ENCODE assay signal across 6 cellular contexts in genomic region chr12:56115329-56115728, GRCh38. TPM values are rescaled to one million over a fixed set of nuclear protein-coding genes. Genes with fewer than 3 reads are reported as not detected.
DNase-seq lines count a peak whose midpoint lies in the region; ATAC-seq, FAIRE-seq and TF ChIP-seq lines count a peak whose summit lies in the region.

No MANE protein-coding gene starts in this region.

- CTCF ChIA-PET in GM12878 (lab: Yijun Ruan, JAX): interaction anchor here (0.7 to 2.9 kb wide), 2 partner anchors 11 to 338 kb away, joined by 3 to 25 read pairs; partner anchors contain the start of gene PA2G4

- FAIRE-seq in GM12878 (lab: Jason Lieb, UNC): no peak

- RAD21 ChIA-PET in GM12878 (lab: Charles Lee; ENCODE audit: unreplicated experiment): interaction anchor here (1.0 to 1.5 kb wide), 3 partner anchors 10 to 118 kb away, joined by 3 to 4 read pairs (median 4); partner anchors contain the start of genes SMARCC2 and SUOX

- DNase-seq in HT-29 (ENCODE audit: low spot score): peak; percentile 13
- DNase-seq in GM12878 (ENCODE audit: low read depth, low spot score): no peak
- no peak for DNase-seq in HK-2 (ENCODE audit: unreplicated experiment)

- no peak for TF ChIP-seq CTCF in GM12878 (IDR thresholded peaks at IDR 0.05 in 2 of 3, conservative IDR thresholded peaks at IDR 0.05 in 1 of 3; ENCODE audit: control insufficient read depth in 2 of 3, extremely low read depth in 1 of 3, insufficient read depth in 1 of 3, low read depth in 3 of 3, low read length in 3 of 3)
- TF ChIP-seq CTCF in nephron (IDR thresholded peaks at IDR 0.05; ENCODE audit: unreplicated experiment in 3 of 3): no peak

- BruUV-seq in GM12878 (replicated peaks; lab: Mats Ljungman, UMichigan): no TSS peak

- H3K9ac ChIP-seq in GM12878 (ENCODE audit: control insufficient read depth, insufficient read depth, low read length): peak overlapping the region; percentile 75

- peak overlapping the region; percentile 95 to 98 (median 97) for H3K27ac Mint-ChIP-seq in nephron

- H3K27me3 Mint-ChIP-seq in nephron (ENCODE audit: low read depth): no peaks in the 10 kb centered on the region

- ATAC-seq in GM12878 (no peak), GM18505 (IDR thresholded peaks at IDR 0.05; ENCODE audit: unreplicated experiment) (no peak), GM19452 (IDR thresholded peaks at IDR 0.05; ENCODE audit: unreplicated experiment) (no peak)

- peaks cover 28% of the 10 kb centered on the region for H3K79me2 ChIP-seq in GM12878 (ENCODE audit: control insufficient read depth, insufficient read depth, low read length)

- TF ChIP-seq RAD21 in GM12878 (IDR thresholded peaks at IDR 0.05; ENCODE audit: insufficient read depth, low read depth, low read length): no peak

- H3K9me3 ChIP-seq in GM12878 (replicated peaks; ENCODE audit: control insufficient read depth, insufficient read depth, low read length): no peaks in the 10 kb centered on the region

- H3K9me3 Mint-ChIP-seq in nephron: no peaks in the 10 kb centered on the region

- peak overlapping the region; percentile 79 for H3K27ac ChIP-seq in GM12878 (ENCODE audit: control insufficient read depth, insufficient read depth)

- POLR2A ChIA-PET in GM12878 (lab: Charles Lee): interaction anchor here (0.5 to 5.5 kb wide), 5 partner anchors 9 to 323 kb away, joined by 3 to 95 read pairs (median 4); partner anchors contain the start of genes PA2G4, RAB5B and RNF41

- TF ChIP-seq EP300 in GM12878 (IDR thresholded peaks at IDR 0.05; ENCODE audit: borderline replicate concordance in 1 of 2, control insufficient read depth in 1 of 2, low read depth in 2 of 2, low read length in 2 of 2): no peak

- peaks cover 21% of the 10 kb centered on the region for H3K4me1 Mint-ChIP-seq in nephron

- H4K20me1 ChIP-seq in GM12878 (ENCODE audit: control insufficient read depth, insufficient read depth): no peaks in the 10 kb centered on the region

- in situ Hi-C loops in GM12878 (cut with MboI): no loop called here

- H3K27me3 ChIP-seq in GM12878 (replicated peaks in 1 of 2; ENCODE audit: control insufficient read depth in 2 of 2, insufficient read depth in 2 of 2, low read length in 1 of 2): no peaks in the 10 kb centered on the region

- peaks cover 50% of the 10 kb centered on the region for H3K36me3 Mint-ChIP-seq in nephron (ENCODE audit: low read depth)

- SMC1A ChIA-PET in GM12878 (lab: Charles Lee; ENCODE audit: uncharacterized antibody, unreplicated experiment): interaction anchor here (0.7 to 1.2 kb wide), 5 partner anchors 8 to 233 kb away, joined by 3 to 7 read pairs (median 3); partner anchors contain the start of gene PA2G4

- peak overlapping the region; percentile 36 for H3K4me2 ChIP-seq in GM12878 (ENCODE audit: control insufficient read depth, insufficient read depth)

- TF ChIP-seq POLR2A in GM12878 (IDR thresholded peaks at IDR 0.05; ENCODE audit: low read depth, low read length) (no peak), GM18505 (IDR thresholded peaks at IDR 0.05; ENCODE audit: borderline replicate concordance, extremely low read depth, insufficient read depth, insufficient read length) (no peak)

- 38% methylated on average over 10 of the region's 10 CpGs for WGBS in GM12878 (ENCODE audit: insufficient coverage, insufficient replicate concordance, low lambda C conversion rate, missing lambda C conversion rate)

- H3K4me3 ChIP-seq in GM12878: peak overlapping the region; percentile 90; the same call in 1 of the 2 replicates

- peak overlapping the region; percentile 88 to 100 (median 95) for H3K4me3 Mint-ChIP-seq in nephron

- intact Hi-C loops in GM12878 (cut with micrococcal nuclease; ENCODE audit: unreplicated experiment): loop anchor here (5.0 kb wide), 7 partner anchors 37 to 572 kb away; partner anchors contain the start of genes CNPY2, DNAJC14, MYL6B and PTGES3

- peaks cover 15% of the 10 kb centered on the region for H3K4me1 ChIP-seq in GM12878 (ENCODE audit: control insufficient read depth, insufficient read depth, low read length)

- H2AFZ ChIP-seq in GM12878 (ENCODE audit: control insufficient read depth, low read depth, low read length): peak overlapping the region; percentile 99

- peaks cover 10 to 12% of the 10 kb centered on the region in 2 experiments for H3K36me3 ChIP-seq in GM12878 (ENCODE audit: control insufficient read depth in 2 of 2, insufficient read depth in 2 of 2, low read length in 1 of 2)

RNA-seq across cellular contexts. Expression of gene RPL41, which starts 1.1 kb away (rescaled TPM):
- 3,623 and 3,873 TPM in 2 replicates for total RNA-seq in HT-29 (2014; rRNA removed; shearing (Covaris generic))
- 334 and 462 TPM in 2 replicates for total RNA-seq in GM12878 (2013; cell fraction: nucleolus; rRNA removed)
- total RNA-seq in GM12878 (2014; rRNA removed) (6,008 and 6,605 TPM in 2 replicates), GM12878 (2014; rRNA removed; fragmentation: Illumina TruSeq; extraction: Trizol) (7,047 and 7,337 TPM in 2 replicates), GM12878 (2021) (5,267 and 5,474 TPM in 2 replicates)
- 10,100 TPM for polyA plus RNA-seq in GM12878 (2011; ENCODE audit: low read depth)
- polyA plus RNA-seq in GM12878 (2011; rRNA removed) (14,787 and 15,000 TPM in 2 replicates), GM12878 (2014; fragmentation: Illumina TruSeq; extraction: Trizol) (9,589 and 10,255 TPM in 2 replicates), GM12878 (2014; fragmentation: Nextera tagmentation; extraction: Ambion mirVana) (over 10,000 TPM; 18,805 to 19,112 TPM), GM12878 (2014; rRNA removed) (7,850 and 8,961 TPM in 2 replicates), GM12878 (2016; fragmentation: Nextera tagmentation; extraction: Ambion mirVana) (1,000 to 10,000 TPM; 4,144 to 4,477 TPM)
- 17,621 and 20,103 TPM in 2 replicates for polyA plus RNA-seq in GM12878 (2011; cell fraction: cytosol; rRNA removed)
- polyA plus RNA-seq in GM12878 (2011; cell fraction: nucleus; rRNA removed): 5,313 and 5,539 TPM in 2 replicates
- 10,955 and 14,767 TPM in 2 replicates for polyA plus RNA-seq in GM12878 (2012)
- polyA minus RNA-seq in GM12878 (2011; rRNA and poly(A)+ RNA removed): 2,516 and 2,593 TPM in 2 replicates
- 1,044 and 1,084 TPM in 2 replicates for polyA minus RNA-seq in GM12878 (2011; cell fraction: cytosol; rRNA and poly(A)+ RNA removed)
- 306 and 308 TPM in 2 replicates for polyA minus RNA-seq in GM12878 (2011; cell fraction: nucleus; rRNA and poly(A)+ RNA removed)

RNA-seq across cellular contexts. Expression of gene ZC3H10, which starts 2.7 kb away (rescaled TPM):
- total RNA-seq in HT-29 (2014; rRNA removed; shearing (Covaris generic)): 3.9 and 4.1 TPM in 2 replicates
- 17.6 and 18.6 TPM in 2 replicates for total RNA-seq in GM12878 (2013; cell fraction: nucleolus; rRNA removed)
- 4.2 and 4.4 TPM in 2 replicates for total RNA-seq in GM12878 (2014; rRNA removed)
- 4.3 TPM in 2 replicates for total RNA-seq in GM12878 (2014; rRNA removed; fragmentation: Illumina TruSeq; extraction: Trizol)
- total RNA-seq in GM12878 (2021): 6.4 and 7.0 TPM in 2 replicates
- 0.56 TPM for polyA plus RNA-seq in GM12878 (2011; ENCODE audit: low read depth)
- 1.3 and 1.8 TPM in 2 replicates for polyA plus RNA-seq in GM12878 (2011; rRNA removed)
- 1.3 and 1.7 TPM in 2 replicates for polyA plus RNA-seq in GM12878 (2011; cell fraction: cytosol; rRNA removed)
- 4.7 and 5.0 TPM in 2 replicates for polyA plus RNA-seq in GM12878 (2011; cell fraction: nucleus; rRNA removed)
- 0.89 and 1.4 TPM in 2 replicates for polyA plus RNA-seq in GM12878 (2012)
- 1.8 and 2.6 TPM in 2 replicates for polyA plus RNA-seq in GM12878 (2014; fragmentation: Illumina TruSeq; extraction: Trizol)
- under 1 TPM; 0.56 to 0.75 TPM for polyA plus RNA-seq in GM12878 (2014; fragmentation: Nextera tagmentation; extraction: Ambion mirVana)
- 3.2 and 4.0 TPM in 2 replicates for polyA plus RNA-seq in GM12878 (2014; rRNA removed)
- polyA plus RNA-seq in GM12878 (2016; fragmentation: Nextera tagmentation; extraction: Ambion mirVana): 1 to 10 TPM; 3.3 to 4.2 TPM
- polyA minus RNA-seq in GM12878 (2011; rRNA and poly(A)+ RNA removed): 11.3 and 12.2 TPM in 2 replicates
- 2.3 and 2.7 TPM in 2 replicates for polyA minus RNA-seq in GM12878 (2011; cell fraction: cytosol; rRNA and poly(A)+ RNA removed)
- 19.3 and 28.1 TPM in 2 replicates for polyA minus RNA-seq in GM12878 (2011; cell fraction: nucleus; rRNA and poly(A)+ RNA removed)

RNA-seq across cellular contexts. Expression of gene PA2G4, which starts 11.0 kb away (rescaled TPM):
- total RNA-seq in HT-29 (2014; rRNA removed; shearing (Covaris generic)): 247 and 323 TPM in 2 replicates
- total RNA-seq in GM12878 (2013; cell fraction: nucleolus; rRNA removed): 132 and 137 TPM in 2 replicates
- 355 and 400 TPM in 2 replicates for total RNA-seq in GM12878 (2014; rRNA removed)
- 410 and 430 TPM in 2 replicates for total RNA-seq in GM12878 (2014; rRNA removed; fragmentation: Illumina TruSeq; extraction: Trizol)
- total RNA-seq in GM12878 (2021): 277 and 280 TPM in 2 replicates
- polyA plus RNA-seq in GM12878 (2011; ENCODE audit: low read depth): 129 TPM
- polyA plus RNA-seq in GM12878 (2011; rRNA removed): 468 and 540 TPM in 2 replicates
- polyA plus RNA-seq in GM12878 (2011; cell fraction: cytosol; rRNA removed): 237 and 291 TPM in 2 replicates
- polyA plus RNA-seq in GM12878 (2011; cell fraction: nucleus; rRNA removed): 259 and 303 TPM in 2 replicates
- polyA plus RNA-seq in GM12878 (2012): 171 and 173 TPM in 2 replicates
- polyA plus RNA-seq in GM12878 (2014; fragmentation: Illumina TruSeq; extraction: Trizol): 491 and 563 TPM in 2 replicates
- polyA plus RNA-seq in GM12878 (2014; fragmentation: Nextera tagmentation; extraction: Ambion mirVana): 100 to 1,000 TPM; 148 to 215 TPM
- 383 and 415 TPM in 2 replicates for polyA plus RNA-seq in GM12878 (2014; rRNA removed)
- polyA plus RNA-seq in GM12878 (2016; fragmentation: Nextera tagmentation; extraction: Ambion mirVana): 100 to 1,000 TPM; 498 to 514 TPM
- polyA minus RNA-seq in GM12878 (2011; rRNA and poly(A)+ RNA removed): 158 and 227 TPM in 2 replicates
- polyA minus RNA-seq in GM12878 (2011; cell fraction: cytosol; rRNA and poly(A)+ RNA removed): 72.6 and 96.4 TPM in 2 replicates
- 54.6 and 85.4 TPM in 2 replicates for polyA minus RNA-seq in GM12878 (2011; cell fraction: nucleus; rRNA and poly(A)+ RNA removed)

RNA-seq across cellular contexts. Expression of gene ESYT1, which starts 12.7 kb away (rescaled TPM):
- 81.1 and 103 TPM in 2 replicates for total RNA-seq in HT-29 (2014; rRNA removed; shearing (Covaris generic))
- total RNA-seq in GM12878 (2013; cell fraction: nucleolus; rRNA removed): 75.5 and 88.1 TPM in 2 replicates
- 86.6 and 105 TPM in 2 replicates for total RNA-seq in GM12878 (2014; rRNA removed)
- total RNA-seq in GM12878 (2014; rRNA removed; fragmentation: Illumina TruSeq; extraction: Trizol): 47.5 and 49.9 TPM in 2 replicates
- 84.1 and 92.9 TPM in 2 replicates for total RNA-seq in GM12878 (2021)
- 45.0 TPM for polyA plus RNA-seq in GM12878 (2011; ENCODE audit: low read depth)
- polyA plus RNA-seq in GM12878 (2011; rRNA removed): 35.8 and 84.4 TPM in 2 replicates
- polyA plus RNA-seq in GM12878 (2011; cell fraction: cytosol; rRNA removed): 74.3 and 108 TPM in 2 replicates
- 130 and 135 TPM in 2 replicates for polyA plus RNA-seq in GM12878 (2011; cell fraction: nucleus; rRNA removed)
- 45.5 and 54.9 TPM in 2 replicates for polyA plus RNA-seq in GM12878 (2012)
- polyA plus RNA-seq in GM12878 (2014; fragmentation: Illumina TruSeq; extraction: Trizol): 61.3 and 120 TPM in 2 replicates
- polyA plus RNA-seq in GM12878 (2014; fragmentation: Nextera tagmentation; extraction: Ambion mirVana): 10 to 100 TPM; 55.6 to 57.9 TPM
- polyA plus RNA-seq in GM12878 (2014; rRNA removed): 58.2 and 70.6 TPM in 2 replicates
- polyA plus RNA-seq in GM12878 (2016; fragmentation: Nextera tagmentation; extraction: Ambion mirVana): 10 to 100 TPM; 89.7 to 96.6 TPM
- 94.9 and 103 TPM in 2 replicates for polyA minus RNA-seq in GM12878 (2011; rRNA and poly(A)+ RNA removed)
- polyA minus RNA-seq in GM12878 (2011; cell fraction: cytosol; rRNA and poly(A)+ RNA removed): 52.5 and 60.8 TPM in 2 replicates
- 45.0 and 55.4 TPM in 2 replicates for polyA minus RNA-seq in GM12878 (2011; cell fraction: nucleus; rRNA and poly(A)+ RNA removed)

RNA-seq across cellular contexts. Expression of gene ERBB3, which starts 35.4 kb away (rescaled TPM):
- total RNA-seq in HT-29 (2014; rRNA removed; shearing (Covaris generic)): 136 and 141 TPM in 2 replicates
- not detected in 2 replicates for total RNA-seq in GM12878 (2013; cell fraction: nucleolus; rRNA removed)
- total RNA-seq in GM12878 (2014; rRNA removed) (not detected in 2 replicates), GM12878 (2014; rRNA removed; fragmentation: Illumina TruSeq; extraction: Trizol) (0.04 TPM in 1 of 2 replicates, not detected in the other), GM12878 (2021) (0.58 and 0.72 TPM in 2 replicates)
- polyA plus RNA-seq in GM12878 (2011; ENCODE audit: low read depth): not detected
- polyA plus RNA-seq in GM12878 (2011; rRNA removed) (not detected in 2 replicates), GM12878 (2014; fragmentation: Illumina TruSeq; extraction: Trizol) (0.03 and 0.08 TPM in 2 replicates), GM12878 (2014; fragmentation: Nextera tagmentation; extraction: Ambion mirVana) (under 1 TPM in 1 of 2 experiments, not detected in 1; 0.08 TPM), GM12878 (2014; rRNA removed) (0.03 and 0.04 TPM in 2 replicates), GM12878 (2016; fragmentation: Nextera tagmentation; extraction: Ambion mirVana) (not detected)
- not detected in 2 replicates for polyA plus RNA-seq in GM12878 (2011; cell fraction: cytosol; rRNA removed)
- not detected in 2 replicates for polyA plus RNA-seq in GM12878 (2011; cell fraction: nucleus; rRNA removed)
- 0.15 and 0.17 TPM in 2 replicates for polyA plus RNA-seq in GM12878 (2012)
- not detected in 2 replicates for polyA minus RNA-seq in GM12878 (2011; rRNA and poly(A)+ RNA removed)
- not detected in 2 replicates for polyA minus RNA-seq in GM12878 (2011; cell fraction: cytosol; rRNA and poly(A)+ RNA removed)
- not detected in 2 replicates for polyA minus RNA-seq in GM12878 (2011; cell fraction: nucleus; rRNA and poly(A)+ RNA removed)
